Comparison of ENCODE assay signal across 1 cellular context in the genomic region with DNA sequence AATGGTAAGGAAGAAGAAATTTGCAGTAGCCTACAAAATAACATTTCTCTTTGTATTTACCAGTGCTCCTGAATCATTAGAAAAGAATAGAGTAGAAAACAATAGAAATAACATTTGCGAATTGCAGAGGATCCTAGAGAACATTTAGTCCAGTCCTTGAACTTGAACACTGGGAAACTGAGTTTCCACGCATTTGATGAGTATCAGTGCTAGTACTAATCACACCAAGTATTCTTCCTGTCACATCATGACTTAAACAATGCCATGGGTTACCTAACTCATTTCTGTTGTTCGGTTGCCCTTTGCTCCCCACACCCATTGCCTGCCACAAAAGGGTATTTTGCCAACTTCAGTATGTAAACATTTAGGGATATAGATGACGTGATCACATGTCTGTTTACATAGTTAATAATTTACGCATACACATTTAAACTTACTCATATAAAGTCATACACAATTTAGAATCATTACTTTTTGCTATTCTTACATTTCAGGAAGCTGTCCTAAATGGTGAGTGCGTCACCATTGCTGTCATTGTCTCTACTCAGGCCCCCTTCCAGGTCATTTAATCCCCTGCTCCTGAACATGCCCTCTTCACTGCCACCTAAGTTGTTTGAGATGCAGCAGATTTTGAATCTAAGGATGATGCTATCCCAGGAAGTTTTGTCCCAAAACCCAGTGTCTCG.
TF ChIP-seq lines count a peak whose summit lies in the region.

No MANE protein-coding gene starts in this region.

TF ChIP-seq in HEK293, 187 proteins besides CTCF, POLR2A, EP300 and RAD21 (continued from another document and continues in another):
- TF ChIP-seq, protein P1, sequence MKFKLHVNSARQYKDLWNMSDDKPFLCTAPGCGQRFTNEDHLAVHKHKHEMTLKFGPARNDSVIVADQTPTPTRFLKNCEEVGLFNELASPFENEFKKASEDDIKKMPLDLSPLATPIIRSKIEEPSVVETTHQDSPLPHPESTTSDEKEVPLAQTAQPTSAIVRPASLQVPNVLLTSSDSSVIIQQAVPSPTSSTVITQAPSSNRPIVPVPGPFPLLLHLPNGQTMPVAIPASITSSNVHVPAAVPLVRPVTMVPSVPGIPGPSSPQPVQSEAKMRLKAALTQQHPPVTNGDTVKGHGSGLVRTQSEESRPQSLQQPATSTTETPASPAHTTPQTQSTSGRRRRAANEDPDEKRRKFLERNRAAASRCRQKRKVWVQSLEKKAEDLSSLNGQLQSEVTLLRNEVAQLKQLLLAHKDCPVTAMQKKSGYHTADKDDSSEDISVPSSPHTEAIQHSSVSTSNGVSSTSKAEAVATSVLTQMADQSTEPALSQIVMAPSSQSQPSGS (tag by site-specific recombination; IDR thresholded peaks at IDR 0.05; ENCODE audit: low read depth): peak; percentile 60; the same call in 1 of the 2 replicates
- TF ChIP-seq OSR2 (tag by site-specific recombination; IDR thresholded peaks at IDR 0.05) (peak; percentile 66), TCF7L2 (IDR thresholded peaks at IDR 0.05; ENCODE audit: borderline replicate concordance, low read depth, low read length) (no peak), ZFHX2 (tag by site-specific recombination; conservative IDR thresholded peaks at IDR 0.05) (no peak), ZNF175 (tag by site-specific recombination; IDR thresholded peaks at IDR 0.05) (no peak), MEIS1 (CRISPR knock-in tag; IDR thresholded peaks at IDR 0.05; ENCODE audit: borderline replicate concordance) (no peak), ZNF146 (tag by site-specific recombination; IDR thresholded peaks at IDR 0.05) (no peak), BCL11A (tag by site-specific recombination; IDR thresholded peaks at IDR 0.05; ENCODE audit: low read depth) (no peak), ZNF629 (tag by site-specific recombination; IDR thresholded peaks at IDR 0.05) (peak; percentile 82), ZNF843 (tag by site-specific recombination; IDR thresholded peaks at IDR 0.05) (no peak), ZBTB48 (tag by site-specific recombination; IDR thresholded peaks at IDR 0.05) (no peak), SP7 (tag by site-specific recombination; IDR thresholded peaks at IDR 0.05) (peak; percentile 36; the same call in 1 of the 2 replicates), ZNF24 (tag by site-specific recombination; IDR thresholded peaks at IDR 0.05) (no peak), RBAK (tag by site-specific recombination; IDR thresholded peaks at IDR 0.05) (no peak), ZNF48 (tag by site-specific recombination; IDR thresholded peaks at IDR 0.05) (no peak), ZNF660 (tag by site-specific recombination; IDR thresholded peaks at IDR 0.05) (no peak), ZIC2 (tag by site-specific recombination; IDR thresholded peaks at IDR 0.05) (no peak), HOXA7 (CRISPR knock-in tag; IDR thresholded peaks at IDR 0.05; ENCODE audit: borderline replicate concordance) (no peak), KLF1 (tag by site-specific recombination; IDR thresholded peaks at IDR 0.05) (no peak), BCL11B (tag by site-specific recombination; IDR thresholded peaks at IDR 0.05; ENCODE audit: low read depth) (no peak), ZNF670 (tag by site-specific recombination; IDR thresholded peaks at IDR 0.05; ENCODE audit: low read depth) (no peak), ZFP3 (tag by site-specific recombination; IDR thresholded peaks at IDR 0.05; ENCODE audit: low read depth) (no peak), ZNF121 (tag by site-specific recombination; IDR thresholded peaks at IDR 0.05) (no peak), ZNF837 (tag by site-specific recombination; IDR thresholded peaks at IDR 0.05) (no peak), SETDB1 (IDR thresholded peaks at IDR 0.05; ENCODE audit: insufficient read length, low read length) (no peak), ZNF76 (tag by site-specific recombination; IDR thresholded peaks at IDR 0.05; ENCODE audit: borderline replicate concordance, low read depth) (no peak), ZNF423 (tag by site-specific recombination; IDR thresholded peaks at IDR 0.05) (no peak)
- TF ChIP-seq, protein P2, sequence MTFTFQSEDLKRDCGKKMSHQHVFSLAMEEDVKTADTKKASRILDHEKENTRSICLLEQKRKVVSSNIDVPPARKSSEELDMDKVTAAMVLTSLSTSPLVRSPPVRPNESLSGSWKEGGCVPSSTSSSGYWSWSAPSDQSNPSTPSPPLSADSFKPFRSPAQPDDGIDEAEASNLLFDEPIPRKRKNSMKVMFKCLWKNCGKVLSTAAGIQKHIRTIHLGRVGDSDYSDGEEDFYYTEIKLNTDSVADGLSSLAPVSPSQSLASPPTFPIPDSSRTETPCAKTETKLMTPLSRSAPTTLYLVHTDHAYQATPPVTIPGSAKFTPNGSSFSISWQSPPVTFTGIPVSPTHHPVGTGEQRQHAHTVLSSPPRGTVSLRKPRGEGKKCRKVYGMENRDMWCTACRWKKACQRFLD (tag by site-specific recombination; IDR thresholded peaks at IDR 0.05): no peak
- TF ChIP-seq, protein P3, sequence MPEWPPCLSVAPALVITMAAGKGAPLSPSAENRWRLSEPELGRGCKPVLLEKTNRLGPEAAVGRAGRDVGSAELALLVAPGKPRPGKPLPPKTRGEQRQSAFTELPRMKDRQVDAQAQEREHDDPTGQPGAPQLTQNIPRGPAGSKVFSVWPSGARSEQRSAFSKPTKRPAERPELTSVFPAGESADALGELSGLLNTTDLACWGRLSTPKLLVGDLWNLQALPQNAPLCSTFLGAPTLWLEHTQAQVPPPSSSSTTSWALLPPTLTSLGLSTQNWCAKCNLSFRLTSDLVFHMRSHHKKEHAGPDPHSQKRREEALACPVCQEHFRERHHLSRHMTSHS (tag by site-specific recombination; IDR thresholded peaks at IDR 0.05): no peak
- TF ChIP-seq, protein P4, sequence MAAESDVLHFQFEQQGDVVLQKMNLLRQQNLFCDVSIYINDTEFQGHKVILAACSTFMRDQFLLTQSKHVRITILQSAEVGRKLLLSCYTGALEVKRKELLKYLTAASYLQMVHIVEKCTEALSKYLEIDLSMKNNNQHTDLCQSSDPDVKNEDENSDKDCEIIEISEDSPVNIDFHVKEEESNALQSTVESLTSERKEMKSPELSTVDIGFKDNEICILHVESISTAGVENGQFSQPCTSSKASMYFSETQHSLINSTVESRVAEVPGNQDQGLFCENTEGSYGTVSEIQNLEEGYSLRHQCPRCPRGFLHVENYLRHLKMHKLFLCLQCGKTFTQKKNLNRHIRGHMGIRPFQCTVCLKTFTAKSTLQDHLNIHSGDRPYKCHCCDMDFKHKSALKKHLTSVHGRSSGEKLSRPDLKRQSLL (tag by site-specific recombination; IDR thresholded peaks at IDR 0.05): no peak
- TF ChIP-seq, protein P5, sequence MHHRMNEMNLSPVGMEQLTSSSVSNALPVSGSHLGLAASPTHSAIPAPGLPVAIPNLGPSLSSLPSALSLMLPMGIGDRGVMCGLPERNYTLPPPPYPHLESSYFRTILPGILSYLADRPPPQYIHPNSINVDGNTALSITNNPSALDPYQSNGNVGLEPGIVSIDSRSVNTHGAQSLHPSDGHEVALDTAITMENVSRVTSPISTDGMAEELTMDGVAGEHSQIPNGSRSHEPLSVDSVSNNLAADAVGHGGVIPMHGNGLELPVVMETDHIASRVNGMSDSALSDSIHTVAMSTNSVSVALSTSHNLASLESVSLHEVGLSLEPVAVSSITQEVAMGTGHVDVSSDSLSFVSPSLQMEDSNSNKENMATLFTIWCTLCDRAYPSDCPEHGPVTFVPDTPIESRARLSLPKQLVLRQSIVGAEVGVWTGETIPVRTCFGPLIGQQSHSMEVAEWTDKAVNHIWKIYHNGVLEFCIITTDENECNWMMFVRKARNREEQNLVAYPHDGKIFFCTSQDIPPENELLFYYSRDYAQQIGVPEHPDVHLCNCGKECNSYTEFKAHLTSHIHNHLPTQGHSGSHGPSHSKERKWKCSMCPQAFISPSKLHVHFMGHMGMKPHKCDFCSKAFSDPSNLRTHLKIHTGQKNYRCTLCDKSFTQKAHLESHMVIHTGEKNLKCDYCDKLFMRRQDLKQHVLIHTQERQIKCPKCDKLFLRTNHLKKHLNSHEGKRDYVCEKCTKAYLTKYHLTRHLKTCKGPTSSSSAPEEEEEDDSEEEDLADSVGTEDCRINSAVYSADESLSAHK (tag by site-specific recombination; IDR thresholded peaks at IDR 0.05): no peak
- TF ChIP-seq, protein P6, sequence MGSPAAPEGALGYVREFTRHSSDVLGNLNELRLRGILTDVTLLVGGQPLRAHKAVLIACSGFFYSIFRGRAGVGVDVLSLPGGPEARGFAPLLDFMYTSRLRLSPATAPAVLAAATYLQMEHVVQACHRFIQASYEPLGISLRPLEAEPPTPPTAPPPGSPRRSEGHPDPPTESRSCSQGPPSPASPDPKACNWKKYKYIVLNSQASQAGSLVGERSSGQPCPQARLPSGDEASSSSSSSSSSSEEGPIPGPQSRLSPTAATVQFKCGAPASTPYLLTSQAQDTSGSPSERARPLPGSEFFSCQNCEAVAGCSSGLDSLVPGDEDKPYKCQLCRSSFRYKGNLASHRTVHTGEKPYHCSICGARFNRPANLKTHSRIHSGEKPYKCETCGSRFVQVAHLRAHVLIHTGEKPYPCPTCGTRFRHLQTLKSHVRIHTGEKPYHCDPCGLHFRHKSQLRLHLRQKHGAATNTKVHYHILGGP (tag by site-specific recombination; IDR thresholded peaks at IDR 0.05): no peak
- TF ChIP-seq, protein P7, sequence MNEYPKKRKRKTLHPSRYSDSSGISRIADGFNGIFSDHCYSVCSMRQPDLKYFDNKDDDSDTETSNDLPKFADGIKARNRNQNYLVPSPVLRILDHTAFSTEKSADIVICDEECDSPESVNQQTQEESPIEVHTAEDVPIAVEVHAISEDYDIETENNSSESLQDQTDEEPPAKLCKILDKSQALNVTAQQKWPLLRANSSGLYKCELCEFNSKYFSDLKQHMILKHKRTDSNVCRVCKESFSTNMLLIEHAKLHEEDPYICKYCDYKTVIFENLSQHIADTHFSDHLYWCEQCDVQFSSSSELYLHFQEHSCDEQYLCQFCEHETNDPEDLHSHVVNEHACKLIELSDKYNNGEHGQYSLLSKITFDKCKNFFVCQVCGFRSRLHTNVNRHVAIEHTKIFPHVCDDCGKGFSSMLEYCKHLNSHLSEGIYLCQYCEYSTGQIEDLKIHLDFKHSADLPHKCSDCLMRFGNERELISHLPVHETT (tag by site-specific recombination; IDR thresholded peaks at IDR 0.05): no peak
- TF ChIP-seq, protein P8, sequence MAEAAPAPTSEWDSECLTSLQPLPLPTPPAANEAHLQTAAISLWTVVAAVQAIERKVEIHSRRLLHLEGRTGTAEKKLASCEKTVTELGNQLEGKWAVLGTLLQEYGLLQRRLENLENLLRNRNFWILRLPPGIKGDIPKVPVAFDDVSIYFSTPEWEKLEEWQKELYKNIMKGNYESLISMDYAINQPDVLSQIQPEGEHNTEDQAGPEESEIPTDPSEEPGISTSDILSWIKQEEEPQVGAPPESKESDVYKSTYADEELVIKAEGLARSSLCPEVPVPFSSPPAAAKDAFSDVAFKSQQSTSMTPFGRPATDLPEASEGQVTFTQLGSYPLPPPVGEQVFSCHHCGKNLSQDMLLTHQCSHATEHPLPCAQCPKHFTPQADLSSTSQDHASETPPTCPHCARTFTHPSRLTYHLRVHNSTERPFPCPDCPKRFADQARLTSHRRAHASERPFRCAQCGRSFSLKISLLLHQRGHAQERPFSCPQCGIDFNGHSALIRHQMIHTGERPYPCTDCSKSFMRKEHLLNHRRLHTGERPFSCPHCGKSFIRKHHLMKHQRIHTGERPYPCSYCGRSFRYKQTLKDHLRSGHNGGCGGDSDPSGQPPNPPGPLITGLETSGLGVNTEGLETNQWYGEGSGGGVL (tag by site-specific recombination; IDR thresholded peaks at IDR 0.05): no peak
- TF ChIP-seq, protein P9, sequence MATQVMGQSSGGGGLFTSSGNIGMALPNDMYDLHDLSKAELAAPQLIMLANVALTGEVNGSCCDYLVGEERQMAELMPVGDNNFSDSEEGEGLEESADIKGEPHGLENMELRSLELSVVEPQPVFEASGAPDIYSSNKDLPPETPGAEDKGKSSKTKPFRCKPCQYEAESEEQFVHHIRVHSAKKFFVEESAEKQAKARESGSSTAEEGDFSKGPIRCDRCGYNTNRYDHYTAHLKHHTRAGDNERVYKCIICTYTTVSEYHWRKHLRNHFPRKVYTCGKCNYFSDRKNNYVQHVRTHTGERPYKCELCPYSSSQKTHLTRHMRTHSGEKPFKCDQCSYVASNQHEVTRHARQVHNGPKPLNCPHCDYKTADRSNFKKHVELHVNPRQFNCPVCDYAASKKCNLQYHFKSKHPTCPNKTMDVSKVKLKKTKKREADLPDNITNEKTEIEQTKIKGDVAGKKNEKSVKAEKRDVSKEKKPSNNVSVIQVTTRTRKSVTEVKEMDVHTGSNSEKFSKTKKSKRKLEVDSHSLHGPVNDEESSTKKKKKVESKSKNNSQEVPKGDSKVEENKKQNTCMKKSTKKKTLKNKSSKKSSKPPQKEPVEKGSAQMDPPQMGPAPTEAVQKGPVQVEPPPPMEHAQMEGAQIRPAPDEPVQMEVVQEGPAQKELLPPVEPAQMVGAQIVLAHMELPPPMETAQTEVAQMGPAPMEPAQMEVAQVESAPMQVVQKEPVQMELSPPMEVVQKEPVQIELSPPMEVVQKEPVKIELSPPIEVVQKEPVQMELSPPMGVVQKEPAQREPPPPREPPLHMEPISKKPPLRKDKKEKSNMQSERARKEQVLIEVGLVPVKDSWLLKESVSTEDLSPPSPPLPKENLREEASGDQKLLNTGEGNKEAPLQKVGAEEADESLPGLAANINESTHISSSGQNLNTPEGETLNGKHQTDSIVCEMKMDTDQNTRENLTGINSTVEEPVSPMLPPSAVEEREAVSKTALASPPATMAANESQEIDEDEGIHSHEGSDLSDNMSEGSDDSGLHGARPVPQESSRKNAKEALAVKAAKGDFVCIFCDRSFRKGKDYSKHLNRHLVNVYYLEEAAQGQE (tag by site-specific recombination; IDR thresholded peaks at IDR 0.05): no peak
- TF ChIP-seq, protein P10, sequence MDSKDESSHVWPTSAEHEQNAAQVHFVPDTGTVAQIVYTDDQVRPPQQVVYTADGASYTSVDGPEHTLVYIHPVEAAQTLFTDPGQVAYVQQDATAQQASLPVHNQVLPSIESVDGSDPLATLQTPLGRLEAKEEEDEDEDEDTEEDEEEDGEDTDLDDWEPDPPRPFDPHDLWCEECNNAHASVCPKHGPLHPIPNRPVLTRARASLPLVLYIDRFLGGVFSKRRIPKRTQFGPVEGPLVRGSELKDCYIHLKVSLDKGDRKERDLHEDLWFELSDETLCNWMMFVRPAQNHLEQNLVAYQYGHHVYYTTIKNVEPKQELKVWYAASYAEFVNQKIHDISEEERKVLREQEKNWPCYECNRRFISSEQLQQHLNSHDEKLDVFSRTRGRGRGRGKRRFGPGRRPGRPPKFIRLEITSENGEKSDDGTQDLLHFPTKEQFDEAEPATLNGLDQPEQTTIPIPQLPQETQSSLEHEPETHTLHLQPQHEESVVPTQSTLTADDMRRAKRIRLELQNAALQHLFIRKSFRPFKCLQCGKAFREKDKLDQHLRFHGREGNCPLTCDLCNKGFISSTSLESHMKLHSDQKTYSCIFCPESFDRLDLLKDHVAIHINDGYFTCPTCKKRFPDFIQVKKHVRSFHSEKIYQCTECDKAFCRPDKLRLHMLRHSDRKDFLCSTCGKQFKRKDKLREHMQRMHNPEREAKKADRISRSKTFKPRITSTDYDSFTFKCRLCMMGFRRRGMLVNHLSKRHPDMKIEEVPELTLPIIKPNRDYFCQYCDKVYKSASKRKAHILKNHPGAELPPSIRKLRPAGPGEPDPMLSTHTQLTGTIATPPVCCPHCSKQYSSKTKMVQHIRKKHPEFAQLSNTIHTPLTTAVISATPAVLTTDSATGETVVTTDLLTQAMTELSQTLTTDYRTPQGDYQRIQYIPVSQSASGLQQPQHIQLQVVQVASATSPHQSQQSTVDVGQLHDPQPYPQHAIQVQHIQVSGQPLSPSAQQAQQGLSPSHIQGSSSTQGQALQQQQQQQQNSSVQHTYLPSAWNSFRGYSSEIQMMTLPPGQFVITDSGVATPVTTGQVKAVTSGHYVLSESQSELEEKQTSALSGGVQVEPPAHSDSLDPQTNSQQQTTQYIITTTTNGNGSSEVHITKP (tag by site-specific recombination; IDR thresholded peaks at IDR 0.05): no peak
